Comparison of ENCODE assay signal across 1 cellular context in the genomic region with DNA sequence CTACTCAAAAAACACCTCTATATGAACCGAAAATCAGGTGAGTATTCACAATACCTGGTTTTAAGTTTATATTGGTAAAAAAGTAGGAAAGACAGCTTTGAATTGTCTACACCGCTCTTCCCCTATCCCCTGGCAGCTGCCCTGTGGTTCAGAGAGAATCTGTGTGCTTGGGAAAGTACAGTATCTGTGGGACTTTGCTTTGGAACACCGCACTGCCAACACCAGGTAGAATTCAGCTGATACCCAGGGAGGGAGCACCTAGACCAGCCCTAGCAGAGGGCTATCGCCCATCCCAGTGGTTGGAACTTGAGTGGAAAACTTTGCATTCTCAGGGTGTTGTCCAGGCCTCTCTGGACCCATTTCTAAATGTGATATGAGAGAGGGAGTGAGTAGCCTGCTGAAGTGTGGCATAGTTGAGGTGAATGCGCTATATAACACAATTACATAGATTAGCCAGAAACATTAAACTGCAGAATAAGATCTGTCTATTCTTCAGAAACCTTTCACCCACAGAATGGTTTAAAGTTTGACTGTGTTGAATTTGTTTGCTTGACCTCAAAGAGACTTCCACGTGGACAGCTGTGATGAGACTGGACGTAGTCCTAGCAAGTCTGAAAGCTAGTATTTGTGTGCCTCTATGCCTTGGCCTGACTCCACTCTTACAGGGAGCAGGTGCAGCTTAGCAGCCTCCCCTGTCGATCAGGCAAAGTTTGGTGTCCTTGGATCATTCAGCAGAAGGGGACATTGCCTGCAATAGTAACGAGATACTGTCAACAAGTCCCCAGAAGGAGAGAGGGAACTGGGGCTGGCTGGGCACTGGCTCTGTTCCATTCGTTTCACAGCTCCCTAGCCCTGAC.
TF ChIP-seq lines count a peak whose summit lies in the region.

No MANE protein-coding gene starts in this region.

TF ChIP-seq in GM12878, 131 proteins besides CTCF, POLR2A, EP300 and RAD21:
- TF ChIP-seq MEF2B (IDR thresholded peaks at IDR 0.05; ENCODE audit: partially characterized antibody, poor library complexity, severe bottlenecking): no peak
